In the genomic region with DNA sequence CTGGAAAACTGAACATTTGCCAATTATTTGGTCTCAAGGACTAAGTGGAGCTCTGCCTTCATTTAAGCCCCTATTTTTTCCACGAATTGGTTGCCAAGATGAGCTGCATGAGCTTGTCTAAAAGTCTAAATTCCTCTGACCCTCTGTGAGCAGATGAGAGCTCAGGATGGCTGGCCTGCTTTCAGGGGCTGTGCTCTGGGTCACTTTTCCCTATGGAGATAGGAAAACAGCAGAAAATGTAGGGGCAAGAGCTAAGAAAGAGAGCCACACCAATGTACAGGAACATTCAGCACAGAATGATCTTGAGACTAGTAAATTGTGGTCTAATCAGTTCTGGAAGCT, we compare ENCODE assay signal across 19 cellular contexts.
"Had no signal": no experiment of that assay in that cellular context is flagged by ENCODE, and none has a peak within 500 bp of the region (broad histone marks: within the 10 kb centered on the region; RNA-seq: fewer than 3 reads in every experiment).

No MANE protein-coding gene starts in this region.

- H3K4me1 Mint-ChIP-seq: activated CD4-positive, alpha-beta T cell treated with anti-CD3 and anti-CD28 coated beads, Interleukin-2, amount 10 ng/mL, durations not matched to agents 24 days and 14 days; activated naive CD4-positive, alpha-beta T cell treated with anti-CD3 and anti-CD28 coated beads, Interleukin-2, amount 10 ng/mL, durations not matched to agents 7 days and 5 days; activated naive CD8-positive, alpha-beta T cell treated with anti-CD3 and anti-CD28 coated beads, Interleukin-2, amount 10 ng/mL, durations not matched to agents 7 days and 5 days; naive thymus-derived CD8-positive, alpha-beta T cell had no signal

- H3K4me1 ChIP-seq: esophagus squamous epithelium, spleen, suprapubic skin, tibial artery had no signal

- H3K9me3 ChIP-seq: esophagus squamous epithelium, heart right ventricle, spleen, suprapubic skin, tibial artery had no signal

- H3K36me3 Mint-ChIP-seq: activated CD4-positive, alpha-beta memory T cell treated with anti-CD3 and anti-CD28 coated beads for 36 hours; activated naive CD4-positive, alpha-beta T cell treated with anti-CD3 and anti-CD28 coated beads, Interleukin-2, amount 10 ng/mL, durations not matched to agents 7 days and 5 days; activated naive CD8-positive, alpha-beta T cell treated with anti-CD3 and anti-CD28 coated beads, Interleukin-2, amount 10 ng/mL, durations not matched to agents 7 days and 5 days; naive thymus-derived CD8-positive, alpha-beta T cell had no signal

- FAIRE-seq: TTC549 had no signal

- H3K27ac Mint-ChIP-seq: activated CD4-positive, alpha-beta memory T cell treated with anti-CD3 and anti-CD28 coated beads for 36 hours; activated CD4-positive, alpha-beta T cell treated with anti-CD3 and anti-CD28 coated beads, Interleukin-2, amount 10 ng/mL, durations not matched to agents 24 days and 14 days; activated naive CD4-positive, alpha-beta T cell treated with anti-CD3 and anti-CD28 coated beads, Interleukin-2, amount 10 ng/mL, durations not matched to agents 7 days and 5 days; activated naive CD8-positive, alpha-beta T cell treated with anti-CD3 and anti-CD28 coated beads, Interleukin-2, amount 10 ng/mL, durations not matched to agents 7 days and 5 days; activated T-cell treated with anti-CD3 and anti-CD28 coated beads, Interleukin-2, amount 50 U/mL, for 24 hours; naive thymus-derived CD8-positive, alpha-beta T cell had no signal

- H3K27me3 ChIP-seq: esophagus squamous epithelium, heart right ventricle, spleen, suprapubic skin, tibial artery had no signal

- H3K4me3 Mint-ChIP-seq: activated CD4-positive, alpha-beta memory T cell treated with anti-CD3 and anti-CD28 coated beads for 36 hours; activated CD4-positive, alpha-beta T cell treated with anti-CD3 and anti-CD28 coated beads, Interleukin-2, amount 10 ng/mL, durations not matched to agents 24 days and 14 days; activated naive CD4-positive, alpha-beta T cell treated with anti-CD3 and anti-CD28 coated beads, Interleukin-2, amount 10 ng/mL, durations not matched to agents 7 days and 5 days; activated naive CD8-positive, alpha-beta T cell treated with anti-CD3 and anti-CD28 coated beads, Interleukin-2, amount 10 ng/mL, durations not matched to agents 7 days and 5 days; activated T-cell treated with anti-CD3 and anti-CD28 coated beads, Interleukin-2, amount 50 U/mL, for 24 hours; naive thymus-derived CD8-positive, alpha-beta T cell had no signal

- ATAC-seq: activated CD4-positive, CD25-positive, alpha-beta regulatory T cell treated with anti-CD3 and anti-CD28 coated beads, Interleukin-2, amount 50 U/mL, for 24 hours; naive thymus-derived CD8-positive, alpha-beta T cell had no signal

- H3K4me3 ChIP-seq: esophagus squamous epithelium, heart right ventricle, spleen, suprapubic skin, tibial artery had no signal

- H3K27me3 Mint-ChIP-seq: activated CD4-positive, alpha-beta memory T cell treated with anti-CD3 and anti-CD28 coated beads for 36 hours; activated CD4-positive, alpha-beta T cell treated with anti-CD3 and anti-CD28 coated beads, Interleukin-2, amount 10 ng/mL, durations not matched to agents 24 days and 14 days; activated naive CD4-positive, alpha-beta T cell treated with anti-CD3 and anti-CD28 coated beads, Interleukin-2, amount 10 ng/mL, durations not matched to agents 7 days and 5 days; activated naive CD8-positive, alpha-beta T cell treated with anti-CD3 and anti-CD28 coated beads, Interleukin-2, amount 10 ng/mL, durations not matched to agents 7 days and 5 days; activated T-cell treated with anti-CD3 and anti-CD28 coated beads, Interleukin-2, amount 50 U/mL, for 24 hours had no signal

- H3K9me3 Mint-ChIP-seq: activated CD4-positive, alpha-beta memory T cell treated with anti-CD3 and anti-CD28 coated beads for 36 hours; activated CD4-positive, alpha-beta T cell treated with anti-CD3 and anti-CD28 coated beads, Interleukin-2, amount 10 ng/mL, durations not matched to agents 24 days and 14 days; activated naive CD4-positive, alpha-beta T cell treated with anti-CD3 and anti-CD28 coated beads, Interleukin-2, amount 10 ng/mL, durations not matched to agents 7 days and 5 days; activated naive CD8-positive, alpha-beta T cell treated with anti-CD3 and anti-CD28 coated beads, Interleukin-2, amount 10 ng/mL, durations not matched to agents 7 days and 5 days had no signal

- H3K36me3 ChIP-seq: esophagus squamous epithelium, heart right ventricle, spleen, suprapubic skin, tibial artery had no signal

- H3K27ac ChIP-seq: epithelial cell of prostate, esophagus squamous epithelium, heart right ventricle, spleen, suprapubic skin, tibial artery, VCaP had no signal

- DNase-seq: activated CD4-positive, alpha-beta memory T cell treated with anti-CD3 and anti-CD28 coated beads for 36 hours; activated CD8-positive, alpha-beta memory T cell treated with anti-CD3 and anti-CD28 coated beads, Interleukin-2, amount 50 U/mL, for 48 hours; activated gamma-delta T cell; activated naive CD4-positive, alpha-beta T cell treated with anti-CD3 and anti-CD28 coated beads, Interleukin-2, amount 10 ng/mL, durations not matched to agents 7 days and 5 days; activated naive CD8-positive, alpha-beta T cell treated with anti-CD3 and anti-CD28 coated beads, Interleukin-2, amount 10 ng/mL, durations not matched to agents 7 days and 5 days; activated T-cell treated with anti-CD3 and anti-CD28 coated beads, Interleukin-2, amount 50 U/mL, for 24 hours; esophagus squamous epithelium; naive thymus-derived CD8-positive, alpha-beta T cell; spleen; stimulated activated naive CD4-positive, alpha-beta T cell; T-helper 9 cell; tibial artery had no signal
